Comparison of ENCODE assay signal across 26 cellular contexts in the genomic region with DNA sequence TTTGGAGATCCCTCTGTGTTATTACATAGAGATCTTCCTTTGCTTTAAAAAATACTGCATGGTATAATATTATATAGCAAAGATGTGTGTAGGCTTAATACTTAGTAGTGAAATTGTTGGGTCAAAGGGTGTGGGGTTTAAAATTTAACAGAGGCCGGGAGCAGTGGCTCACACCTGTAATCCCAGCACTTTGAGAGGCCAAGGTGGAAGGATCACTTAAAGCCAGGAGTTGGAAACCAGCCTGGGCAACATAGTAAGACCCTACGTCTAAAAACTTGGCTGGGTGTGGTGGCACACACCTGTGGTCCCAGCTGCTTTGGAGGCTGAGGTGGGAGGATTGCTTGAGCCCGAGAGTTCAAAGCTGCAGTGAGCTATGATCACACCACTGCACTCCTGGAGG. TPM values are rescaled to one million over a fixed set of nuclear protein-coding genes. Genes with fewer than 3 reads are reported as not detected.
DNase-seq lines count a peak whose midpoint lies in the region; ATAC-seq, FAIRE-seq and TF ChIP-seq lines count a peak whose summit lies in the region.
"Had no signal": no experiment of that assay in that cellular context is flagged by ENCODE, and none has a peak within 500 bp of the region (broad histone marks: within the 10 kb centered on the region; RNA-seq: fewer than 3 reads in every experiment).

No MANE protein-coding gene starts in this region.

- peaks cover 10% of the 10 kb centered on the region for H3K9me3 Mint-ChIP-seq in activated naive CD4-positive, alpha-beta T cell treated with anti-CD3 and anti-CD28 coated beads for 36 hours

- CTCF ChIA-PET in HepG2 (lab: Yijun Ruan, JAX; ENCODE audit: low intra/inter-chr PET ratio, low total read pairs) = no interaction called here
- CTCF ChIA-PET in activated naive CD4-positive, alpha-beta T cell treated with anti-CD3 and anti-CD28 coated beads for 36 hours (lab: Charles Lee) = interaction anchor here (0.7 kb wide), 1 partner anchor 456 kb away, joined by 4 read pairs; no protein-coding TSS in a partner anchor

- DNase-seq in colonic mucosa (peak; percentile 49), HepG2 (ENCODE audit: low spot score) (no peak), mucosa of descending colon (peak in 1 of 3 donors; percentile 26), GM13976 (ENCODE audit: low spot score) (no peak), posterior cingulate gyrus (no peak)
- DNase-seq in activated naive CD4-positive, alpha-beta T cell treated with anti-CD3 and anti-CD28 coated beads for 36 hours = no peak
- no peak for DNase-seq in activated naive CD4-positive, alpha-beta T cell treated with Interleukin-2 at 50 U/mL for 16 hours
- DNase-seq: 8988T; ACHN; AML-193; BE2C; CD4-positive, alpha-beta T cell; CD8-positive, alpha-beta memory T cell; DMS 273 treated with DMSO at 0.1 percent for 48 hours; DMS79; EL; GDM1; H9 had no signal

- no peak for FAIRE-seq in HepG2 (lab: Jason Lieb, UNC)
- FAIRE-seq: D721Med, GM12878, GM18507 had no signal

- BruUV-seq in HepG2 (replicated peaks; lab: Mats Ljungman, UMichigan) = no TSS peak

- no peaks in the 10 kb centered on the region for H3K36me3 ChIP-seq in colonic mucosa
- no peaks in the 10 kb centered on the region for H3K36me3 ChIP-seq in HepG2 (replicated peaks in 1 of 2; ENCODE audit: control insufficient read depth in 1 of 2, insufficient read depth in 2 of 2, low read length in 2 of 2)
- no peaks in the 10 kb centered on the region for H3K36me3 ChIP-seq in mucosa of descending colon (ENCODE audit: low read depth)
- H3K36me3 ChIP-seq: BE2C; BLaER1 treated with 17β-estradiol and CSF1 and Interleukin-3, amounts not matched to agents 10 nM and 100 nM had no signal

- in situ Hi-C loops in HepG2 (cut with HindIII; ENCODE audit: extremely low pct_ligation_motif_present, low pct_unique_long_range_greater_than_20kb) (no loop called here), GM13976 (cut with MboI; ENCODE audit: low sequenced_read_pairs, unreplicated experiment) (no loop called here)

- no peaks in the 10 kb centered on the region for H3K36me3 Mint-ChIP-seq in activated naive CD4-positive, alpha-beta T cell treated with anti-CD3 and anti-CD28 coated beads for 36 hours (ENCODE audit: low read depth)

- H3K4me1 ChIP-seq in colonic mucosa (no peaks in the 10 kb centered on the region), HepG2 (ENCODE audit: insufficient read depth, low read length) (peaks cover 19% of the 10 kb centered on the region), mucosa of descending colon (ENCODE audit: low read depth) (peaks cover 5% of the 10 kb centered on the region)
- H3K4me1 ChIP-seq: A549, BE2C had no signal

- peaks cover 6% of the 10 kb centered on the region for H3K27me3 Mint-ChIP-seq in activated naive CD4-positive, alpha-beta T cell treated with anti-CD3 and anti-CD28 coated beads for 36 hours (ENCODE audit: low read depth)

- H3K4me3 ChIP-seq in colonic mucosa (no peak overlapping the region), HepG2 (replicated peaks in 1 of 3; ENCODE audit: insufficient read depth in 1 of 3, low read depth in 2 of 3, low read length in 3 of 3) (no peak overlapping the region), mucosa of descending colon (no peak overlapping the region)
- H3K4me3 ChIP-seq: A549; BLaER1 treated with 17β-estradiol and CSF1 and Interleukin-3, amounts not matched to agents 10 nM and 100 nM; GM12878; GM23338 had no signal

- no peak for TF ChIP-seq RAD21 in HepG2 (CRISPR knock-in tag; IDR thresholded peaks at IDR 0.05)

- ATAC-seq in HepG2 (no peak), mucosa of descending colon (peak; percentile 61)
- ATAC-seq: A549, GM12878, GM23338, HCT116 had no signal

- no peaks in the 10 kb centered on the region for H3K4me1 Mint-ChIP-seq in activated naive CD4-positive, alpha-beta T cell treated with anti-CD3 and anti-CD28 coated beads for 36 hours (ENCODE audit: low read depth)
- H3K4me1 Mint-ChIP-seq: CD8-positive, alpha-beta memory T cell; GM23338 had no signal

- TF ChIP-seq CTCF in colonic mucosa (IDR thresholded peaks at IDR 0.05) (no peak), HepG2 (CRISPR knock-in tag; IDR thresholded peaks at IDR 0.05) (no peak), mucosa of descending colon (IDR thresholded peaks at IDR 0.05) (no peak), GM13976 (IDR thresholded peaks at IDR 0.05; ENCODE audit: borderline replicate concordance, control extremely low read depth, extremely low read depth, insufficient read depth, missing control alignments) (no peak)

- no peak overlapping the region for H2AFZ ChIP-seq in HepG2 (ENCODE audit: low read length)
- H2AFZ ChIP-seq: GM23338 had no signal

- TF ChIP-seq EP300 in HepG2 (IDR thresholded peaks at IDR 0.05; ENCODE audit: low read depth in 2 of 2, low read length in 2 of 2) (no peak), HepG2 (CRISPR knock-in tag; IDR thresholded peaks at IDR 0.05; ENCODE audit: borderline replicate concordance) (no peak)

- H3K27ac ChIP-seq in colonic mucosa = no peak overlapping the region
- no peak overlapping the region for H3K27ac ChIP-seq in HepG2 (ENCODE audit: extremely low read length, insufficient read depth, low read length)
- H3K27ac ChIP-seq: A549; BLaER1 treated with 17β-estradiol and CSF1 and Interleukin-3, amounts not matched to agents 10 nM and 100 nM had no signal

- H3K9ac ChIP-seq in colonic mucosa (ENCODE audit: low read depth in 2 of 2, low read length in 2 of 2) = no peak overlapping the region
- H3K9ac ChIP-seq in HepG2 (ENCODE audit: insufficient read depth, low read depth, low read length) = no peak overlapping the region
- H3K9ac ChIP-seq: BLaER1 treated with 17β-estradiol and CSF1 and Interleukin-3, amounts not matched to agents 10 nM and 100 nM had no signal

- no peaks in the 10 kb centered on the region for H3K27me3 ChIP-seq in colonic mucosa
- H3K27me3 ChIP-seq in HepG2 (ENCODE audit: control insufficient read depth in 1 of 2, insufficient read depth in 2 of 2, low read length in 2 of 2) = peaks cover 0 to 5% of the 10 kb centered on the region in 2 experiments; a peak in 1 of 5 replicates
- H3K27me3 ChIP-seq: BE2C; BLaER1 treated with 17β-estradiol and CSF1 and Interleukin-3, amounts not matched to agents 10 nM and 100 nM had no signal

- POLR2A ChIA-PET in HepG2 (lab: Yijun Ruan, JAX) = no interaction called here

- no peak overlapping the region for H3K4me2 ChIP-seq in HepG2 (ENCODE audit: low read depth, low read length)
- H3K4me2 ChIP-seq: A549; BLaER1 treated with 17β-estradiol and CSF1 and Interleukin-3, amounts not matched to agents 10 nM and 100 nM; GM23338 had no signal

- 4% methylated on average over 3 of the region's 3 CpGs for WGBS in HepG2 (ENCODE audit: low lambda C conversion rate)

- H3K9me3 ChIP-seq in colonic mucosa (no peaks in the 10 kb centered on the region), HepG2 (ENCODE audit: low read length) (peaks cover 13% of the 10 kb centered on the region), mucosa of descending colon (peaks cover 6% of the 10 kb centered on the region)
- H3K9me3 ChIP-seq: BE2C had no signal

- H4K20me1 ChIP-seq in HepG2 (ENCODE audit: insufficient read depth, low read length) = no peaks in the 10 kb centered on the region
- H4K20me1 ChIP-seq: BLaER1 treated with 17β-estradiol and CSF1 and Interleukin-3, amounts not matched to agents 10 nM and 100 nM had no signal

- no peaks in the 10 kb centered on the region for H3K79me2 ChIP-seq in HepG2 (ENCODE audit: insufficient read depth, low read length)

- TF ChIP-seq POLR2A in HepG2 (IDR thresholded peaks at IDR 0.05; ENCODE audit: insufficient read depth in 1 of 2, low read depth in 2 of 2, low read length in 2 of 2) = no peak

- intact Hi-C loops in colonic mucosa (cut with DNase I) = no loop called here
- intact Hi-C loops in HepG2 (cut with micrococcal nuclease; ENCODE audit: unreplicated experiment) = no loop called here
- intact Hi-C loops in mucosa of descending colon (cut with DNase I, micrococcal nuclease) = no loop called here
- intact Hi-C loops in activated naive CD4-positive, alpha-beta T cell treated with anti-CD3 and anti-CD28 coated beads for 36 hours (cut with micrococcal nuclease) = no loop called here
- intact Hi-C loops in posterior cingulate gyrus (cut with DNase I) = no loop called here

- no peak overlapping the region for H3K27ac Mint-ChIP-seq in activated naive CD4-positive, alpha-beta T cell treated with anti-CD3 and anti-CD28 coated beads for 36 hours
- H3K27ac Mint-ChIP-seq: CD14-positive monocyte; CD4-positive, alpha-beta T cell; GM23338; H9 had no signal

- no peak overlapping the region for H3K4me3 Mint-ChIP-seq in activated naive CD4-positive, alpha-beta T cell treated with anti-CD3 and anti-CD28 coated beads for 36 hours
- H3K4me3 Mint-ChIP-seq: CD14-positive monocyte; CD4-positive, alpha-beta T cell; CD8-positive, alpha-beta memory T cell; GM23338; H9 had no signal

RNA-seq across cellular contexts. Expression of a gene that starts 22.3 kb away (rescaled TPM):
- 10 to 100 TPM; 67.1 to 76.4 TPM for total RNA-seq in colonic mucosa
- 99.9 and 103 TPM in 2 replicates for total RNA-seq in HepG2 (2016; rRNA removed; fragmentation: Illumina TruSeq; extraction: Trizol)
- 28.5 and 32.0 TPM in 2 replicates for total RNA-seq in HepG2 (2016; cell fraction: cytosol; rRNA removed; fragmentation: Illumina TruSeq; extraction: Trizol; ENCODE audit: low read depth)
- 99.3 and 101 TPM in 2 replicates for total RNA-seq in HepG2 (2016; cell fraction: insoluble cytoplasmic fraction; rRNA removed; fragmentation: Illumina TruSeq; extraction: Trizol)
- 88.0 and 107 TPM in 2 replicates for total RNA-seq in HepG2 (2016; cell fraction: membrane; rRNA removed; fragmentation: Illumina TruSeq; extraction: Trizol)
- total RNA-seq in HepG2 (2016; cell fraction: nucleus; rRNA removed; fragmentation: Illumina TruSeq; extraction: Trizol) = 47.4 and 51.4 TPM in 2 replicates
- polyA plus RNA-seq in HepG2 (2011; rRNA removed) = 24.8 and 35.0 TPM in 2 replicates
- polyA plus RNA-seq in HepG2 (2011; cell fraction: cytosol; rRNA removed) = 40.5 and 42.6 TPM in 2 replicates
- polyA plus RNA-seq in HepG2 (2011; cell fraction: nucleus; rRNA removed) = 17.3 and 19.3 TPM in 2 replicates
- 22.3 and 27.0 TPM in 2 replicates for polyA plus RNA-seq in HepG2 (2012)
- 23.5 and 27.9 TPM in 2 replicates for polyA plus RNA-seq in HepG2 (2016; cell fraction: cytosol; fragmentation: Illumina TruSeq; extraction: Trizol; ENCODE audit: low read depth)
- 121 and 123 TPM in 2 replicates for polyA plus RNA-seq in HepG2 (2016; cell fraction: insoluble cytoplasmic fraction; fragmentation: Illumina TruSeq; extraction: Trizol; ENCODE audit: low read depth)
- polyA plus RNA-seq in HepG2 (2016; cell fraction: membrane; fragmentation: Illumina TruSeq; extraction: Trizol; ENCODE audit: low read depth) = 68.7 and 77.8 TPM in 2 replicates
- polyA plus RNA-seq in HepG2 (2016; cell fraction: nucleus; fragmentation: Illumina TruSeq; extraction: Trizol; ENCODE audit: insufficient read depth, low read depth) = 76.4 and 86.3 TPM in 2 replicates
- 4.5 and 45.0 TPM in 2 replicates for polyA minus RNA-seq in HepG2 (2011; rRNA and poly(A)+ RNA removed; ENCODE audit: low replicate concordance)
- 25.4 and 32.4 TPM in 2 replicates for polyA minus RNA-seq in HepG2 (2011; cell fraction: cytosol; rRNA and poly(A)+ RNA removed)
- 15.6 and 18.2 TPM in 2 replicates for polyA minus RNA-seq in HepG2 (2011; cell fraction: nucleus; rRNA and poly(A)+ RNA removed)
- 10 to 100 TPM; 30.1 to 73.2 (median 66.1) TPM for total RNA-seq in mucosa of descending colon
- under 1 TPM; 0.10 TPM for total RNA-seq in activated naive CD4-positive, alpha-beta T cell treated with anti-CD3 and anti-CD28 coated beads for 36 hours

RNA-seq across cellular contexts. Expression of a gene that starts 48.9 kb away (rescaled TPM):
- total RNA-seq in colonic mucosa (10 to 100 TPM; 62.1 to 72.3 TPM), HepG2 (2016; rRNA removed; fragmentation: Illumina TruSeq; extraction: Trizol) (34.3 and 49.8 TPM in 2 replicates), mucosa of descending colon (10 to 100 TPM; 47.8 to 68.5 (median 58.2) TPM)
- total RNA-seq in HepG2 (2016; cell fraction: cytosol; rRNA removed; fragmentation: Illumina TruSeq; extraction: Trizol; ENCODE audit: low read depth) = 13.2 and 14.7 TPM in 2 replicates
- total RNA-seq in HepG2 (2016; cell fraction: insoluble cytoplasmic fraction; rRNA removed; fragmentation: Illumina TruSeq; extraction: Trizol) = 35.7 and 49.1 TPM in 2 replicates
- 37.6 and 38.8 TPM in 2 replicates for total RNA-seq in HepG2 (2016; cell fraction: membrane; rRNA removed; fragmentation: Illumina TruSeq; extraction: Trizol)
- total RNA-seq in HepG2 (2016; cell fraction: nucleus; rRNA removed; fragmentation: Illumina TruSeq; extraction: Trizol) = 24.5 and 24.7 TPM in 2 replicates
- polyA plus RNA-seq in HepG2 (2011; rRNA removed) = 25.7 and 26.6 TPM in 2 replicates
- 16.9 and 25.6 TPM in 2 replicates for polyA plus RNA-seq in HepG2 (2011; cell fraction: cytosol; rRNA removed)
- 11.7 and 17.0 TPM in 2 replicates for polyA plus RNA-seq in HepG2 (2011; cell fraction: nucleus; rRNA removed)
- 34.2 and 46.3 TPM in 2 replicates for polyA plus RNA-seq in HepG2 (2012)
- 13.2 and 15.5 TPM in 2 replicates for polyA plus RNA-seq in HepG2 (2016; cell fraction: cytosol; fragmentation: Illumina TruSeq; extraction: Trizol; ENCODE audit: low read depth)
- polyA plus RNA-seq in HepG2 (2016; cell fraction: insoluble cytoplasmic fraction; fragmentation: Illumina TruSeq; extraction: Trizol; ENCODE audit: low read depth) = 44.3 and 47.4 TPM in 2 replicates
- 25.6 and 28.0 TPM in 2 replicates for polyA plus RNA-seq in HepG2 (2016; cell fraction: membrane; fragmentation: Illumina TruSeq; extraction: Trizol; ENCODE audit: low read depth)
- polyA plus RNA-seq in HepG2 (2016; cell fraction: nucleus; fragmentation: Illumina TruSeq; extraction: Trizol; ENCODE audit: insufficient read depth, low read depth) = 30.5 and 35.3 TPM in 2 replicates
- 14.6 and 15.2 TPM in 2 replicates for polyA minus RNA-seq in HepG2 (2011; rRNA and poly(A)+ RNA removed; ENCODE audit: low replicate concordance)
- polyA minus RNA-seq in HepG2 (2011; cell fraction: cytosol; rRNA and poly(A)+ RNA removed) = 18.9 and 25.7 TPM in 2 replicates
- polyA minus RNA-seq in HepG2 (2011; cell fraction: nucleus; rRNA and poly(A)+ RNA removed) = 26.3 and 34.8 TPM in 2 replicates
- total RNA-seq in activated naive CD4-positive, alpha-beta T cell treated with anti-CD3 and anti-CD28 coated beads for 36 hours = 10 to 100 TPM; 37.3 to 38.7 TPM

Comparison
In these comparisons a context has a peak if more than half of its experiments do, and no peak if none do; other contexts are left out.
1. RNA of a gene that starts 22.3 kb away (total RNA-seq): 28.5 to 107 TPM in HepG2, 67.1 to 76.4 TPM in colonic mucosa and 30.1 to 73.2 TPM in mucosa of descending colon; 0.10 TPM in activated naive CD4-positive, alpha-beta T cell treated with anti-CD3 and anti-CD28 coated beads for 36 hours; every median in the first group is over 10 times any median in the second.